In the genomic region with DNA sequence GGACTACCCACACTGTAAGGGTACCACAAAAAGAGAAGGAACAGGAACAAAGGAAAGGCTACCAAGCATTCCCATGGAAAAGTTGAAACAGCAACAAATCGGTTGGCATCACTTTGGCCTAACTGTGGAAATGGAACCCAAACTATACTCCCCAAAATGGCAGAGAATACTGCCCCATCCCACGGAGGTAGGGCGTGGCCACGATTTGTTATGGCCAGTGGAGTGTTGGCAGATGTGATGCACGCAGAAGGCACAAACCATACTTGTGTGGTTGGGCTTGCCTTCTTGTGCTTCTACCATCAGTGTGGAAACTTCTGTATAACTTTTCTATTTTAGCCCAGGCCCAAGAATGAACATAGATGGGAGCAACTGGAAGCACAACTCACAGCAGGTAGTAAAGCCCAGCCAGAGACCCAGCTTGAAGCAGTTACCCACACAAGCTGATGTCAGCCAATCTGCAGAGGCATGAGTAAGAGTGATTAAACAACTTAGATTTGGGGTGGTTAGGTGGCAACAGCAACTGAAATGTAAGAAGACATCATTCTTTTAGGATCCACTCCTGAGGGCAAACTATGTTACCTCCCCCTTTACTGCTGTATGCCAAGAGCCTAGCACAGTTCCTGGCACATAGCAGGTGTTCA, we compare ENCODE assay signal across 13 cellular contexts.
"Had no signal": no experiment of that assay in that cellular context is flagged by ENCODE, and none has a peak within 500 bp of the region (broad histone marks: within the 10 kb centered on the region; RNA-seq: fewer than 3 reads in every experiment).

No MANE protein-coding gene starts in this region.

- H3K27ac ChIP-seq: pancreas, thyroid gland had no signal

- DNase-seq: activated B cell treated with CpG ODN at 0.5 μM for 24 hours; activated CD4-positive, alpha-beta T cell treated with anti-CD3 and anti-CD28 coated beads, Interleukin-2, amount 50 U/mL, for 1 hour; activated naive CD4-positive, alpha-beta T cell treated with anti-CD3 and anti-CD28 coated beads, Interleukin-2, amount 10 ng/mL, durations not matched to agents 7 days and 5 days; mesenchymal stem cell; naive thymus-derived CD8-positive, alpha-beta T cell; pancreas; stimulated activated naive B cell treated with anti-CD40 and anti-IgM and Interleukin-4, amounts not matched to agents 10 μg/mL and 1 μg/mL and 100 μg/mL, for 72 hours; thyroid gland had no signal

- H3K9me3 ChIP-seq: pancreas, thyroid gland had no signal

- H3K27ac Mint-ChIP-seq: activated B cell treated with CpG ODN at 0.5 μM for 24 hours; activated naive CD4-positive, alpha-beta T cell treated with anti-CD3 and anti-CD28 coated beads, Interleukin-2, amount 10 ng/mL, durations not matched to agents 7 days and 5 days; activated T-helper 2 cell treated with anti-CD3 and anti-CD28 coated beads, Interferon-gamma antibody, Interleukin-2, Interleukin-4, amounts not matched to agents 10 μg/mL and 5 μg/mL and 100 μg/mL, durations not matched to agents 14 hours and 24 hours and 36 hours; stimulated activated naive B cell treated with anti-CD40 and anti-IgM and Interleukin-4, amounts not matched to agents 10 μg/mL and 1 μg/mL and 100 μg/mL, for 72 hours had no signal

- H3K4me3 ChIP-seq: pancreas, thyroid gland had no signal

- H3K27me3 ChIP-seq: pancreas, thyroid gland had no signal

- H3K27me3 Mint-ChIP-seq: activated B cell treated with CpG ODN at 0.5 μM for 24 hours had no signal

- ATAC-seq: esophagus mucosa; naive thymus-derived CD8-positive, alpha-beta T cell; pancreas; stimulated activated naive B cell treated with anti-CD40 and anti-IgM and Interleukin-4, amounts not matched to agents 10 μg/mL and 1 μg/mL and 100 μg/mL, for 72 hours had no signal

- FAIRE-seq: colon, endometrium, pancreas, TTC549 had no signal

- H3K4me1 ChIP-seq: thyroid gland had no signal

- H3K4me3 Mint-ChIP-seq: activated B cell treated with CpG ODN at 0.5 μM for 24 hours; activated naive CD4-positive, alpha-beta T cell treated with anti-CD3 and anti-CD28 coated beads, Interleukin-2, amount 10 ng/mL, durations not matched to agents 7 days and 5 days; naive thymus-derived CD8-positive, alpha-beta T cell; stimulated activated naive B cell treated with anti-CD40 and anti-IgM and Interleukin-4, amounts not matched to agents 10 μg/mL and 1 μg/mL and 100 μg/mL, for 72 hours had no signal
